In genomic region chr12:130715996-130716917, GRCh38 we compare ENCODE assay signal across 9 cellular contexts.
DNase-seq lines count a peak whose midpoint lies in the region; ATAC-seq and TF ChIP-seq lines count a peak whose summit lies in the region.
"Had no signal": no experiment of that assay in that cellular context is flagged by ENCODE, and none has a peak within 500 bp of the region (broad histone marks: within the 10 kb centered on the region; RNA-seq: fewer than 3 reads in every experiment).

Gene RIMBP2, minus strand, starts transcription at chr12:130716299. Its CDS starts 237,286 bp downstream, at chr12:130479013.

- H3K36me3 ChIP-seq in muscle layer of colon (ENCODE audit: insufficient read depth, low read length), result no peaks in the 10 kb centered on the region

- DNase-seq in ELF-1 (ENCODE audit: low read depth, low spot score) (peak; percentile 75), NCI-H2107 (lab: John Stamatoyannopoulos, UW) (peak; percentile 74), choroid plexus epithelial cell (ENCODE audit: low read depth) (peak; percentile 45), CD1c-positive myeloid dendritic cell (ENCODE audit: extremely low spot score) (no peak), activated gamma-delta T cell treated with Interleukin-2 at 50 U/mL for 16 hours (no peak)

- peaks cover 3% of the 10 kb centered on the region for H3K4me1 ChIP-seq in muscle layer of colon (ENCODE audit: insufficient read depth, low read length)

- ATAC-seq in HG02678 (IDR thresholded peaks at IDR 0.05; ENCODE audit: unreplicated experiment), result no peak
- ATAC-seq in GM19324 (IDR thresholded peaks at IDR 0.05; ENCODE audit: low FRiP score, unreplicated experiment), result no peak

- no peak within 1 kb of the TSS for H3K4me3 ChIP-seq in choroid plexus epithelial cell (ENCODE audit: low read depth, low read length)
- peak within 1 kb of the TSS; percentile 9 to 47 for H3K4me3 ChIP-seq in muscle layer of colon (ENCODE audit: low read depth in 1 of 2, low read length in 2 of 2)

- H3K9me3 ChIP-seq in muscle layer of colon (ENCODE audit: low read length), result no peaks in the 10 kb centered on the region

- no peak within 1 kb of the TSS for H3K9ac ChIP-seq in muscle layer of colon (ENCODE audit: low read length)

- H3K27me3 ChIP-seq in muscle layer of colon (ENCODE audit: control insufficient read depth in 1 of 2, insufficient read depth in 2 of 2, low read length in 2 of 2), result peaks cover 4 to 26% of the 10 kb centered on the region in 2 donors

- TF ChIP-seq CTCF in choroid plexus epithelial cell (conservative IDR thresholded peaks at IDR 0.05; ENCODE audit: low read depth, low read length), result no peak

- no peak within 1 kb of the TSS for H3K27ac ChIP-seq in muscle layer of colon (ENCODE audit: low read depth, low read length)
- H3K27ac ChIP-seq: HL-60 had no signal

Comparison
In these comparisons a context has a peak if more than half of its experiments do, and no peak if none do; other contexts are left out.
1. DNase-seq: peak in ELF-1 (single experiment), NCI-H2107 (single experiment) and choroid plexus epithelial cell (single experiment); none in CD1c-positive myeloid dendritic cell (single experiment) and activated gamma-delta T cell treated with Interleukin-2 at 50 U/mL for 16 hours (single experiment).